9 cellular contexts compared by ENCODE assay signal in the genomic region with DNA sequence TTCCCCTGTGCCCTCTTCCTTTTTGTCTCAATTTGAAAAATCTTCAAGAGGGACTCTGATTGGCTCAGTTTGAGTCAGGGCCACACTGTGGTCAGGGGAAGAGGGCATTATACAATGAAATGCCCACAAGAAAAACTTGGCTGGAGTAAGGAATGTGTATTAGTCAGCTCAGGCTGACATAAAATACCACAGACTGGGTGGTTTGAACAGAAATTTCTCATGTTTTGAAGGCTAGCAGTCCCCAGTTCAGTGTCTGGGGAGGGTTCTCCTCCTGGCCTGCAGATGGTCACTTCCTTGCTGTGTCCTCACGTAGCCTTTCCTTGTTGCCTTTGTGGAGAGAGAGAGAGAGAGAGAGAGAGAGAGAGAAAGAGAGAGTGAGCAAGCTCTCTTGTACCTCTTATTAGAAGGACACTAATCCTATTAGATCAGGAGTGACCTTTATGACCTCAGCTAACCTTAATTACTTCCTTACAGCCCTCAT.
DNase-seq lines count a peak whose midpoint lies in the region; ATAC-seq, FAIRE-seq and TF ChIP-seq lines count a peak whose summit lies in the region.
"Had no signal": no experiment of that assay in that cellular context is flagged by ENCODE, and none has a peak within 500 bp of the region (broad histone marks: within the 10 kb centered on the region; RNA-seq: fewer than 3 reads in every experiment).

No MANE protein-coding gene starts in this region.

- in situ Hi-C loops in brain microvascular endothelial cell (cut with HindIII; ENCODE audit: low pct_ligation_motif_present, low sequenced_read_pairs), result no loop called here

- peak; percentile 10 for DNase-seq in HTR-8/SVneo (ENCODE audit: insufficient read length, low spot score)
- DNase-seq in brain microvascular endothelial cell, result peak; percentile 94
- DNase-seq in hepatic stellate cell (ENCODE audit: low spot score), result peak; percentile 37
- peak; percentile 88 for DNase-seq in urothelium cell line (ENCODE audit: low spot score)
- DNase-seq in stimulated activated CD8-positive, alpha-beta memory T cell treated with anti-CD3 and anti-CD28 coated beads, Interleukin-4, amount 100 ng/mL, for 48 hours, result no peak
- no peak for DNase-seq in DMS53 (lab: John Stamatoyannopoulos, UW)
- DNase-seq: activated CD8-positive, alpha-beta memory T cell treated with anti-CD3 and anti-CD28 coated beads, Interleukin-2, amount 50 U/mL, for 48 hours; NCI-H1694 treated with DMSO at 0.1 percent for 48 hours had no signal

- no peak overlapping the region for H3K4me3 ChIP-seq in brain microvascular endothelial cell (ENCODE audit: low read depth, low read length)

- no peaks in the 10 kb centered on the region for H3K27me3 ChIP-seq in brain microvascular endothelial cell (replicated peaks)

- FAIRE-seq in HTR-8/SVneo (lab: Jason Lieb, UNC) (no peak), urothelium cell line (lab: Jason Lieb, UNC) (peak; percentile 94)

- peak overlapping the region; percentile 85 for H3K27ac ChIP-seq in brain microvascular endothelial cell

- no peak for TF ChIP-seq CTCF in brain microvascular endothelial cell (IDR thresholded peaks at IDR 0.05; ENCODE audit: low read depth, low read length, missing control alignments)

- no peak for ATAC-seq in HG02938 (IDR thresholded peaks at IDR 0.05; ENCODE audit: unreplicated experiment)

- H3K36me3 ChIP-seq in brain microvascular endothelial cell (replicated peaks), result no peaks in the 10 kb centered on the region

Comparison
In these comparisons a context has a peak if more than half of its experiments do, and no peak if none do; other contexts are left out.
1. DNase-seq: peak in HTR-8/SVneo (single experiment), brain microvascular endothelial cell (single experiment), hepatic stellate cell (single experiment) and urothelium cell line (single experiment); none in stimulated activated CD8-positive, alpha-beta memory T cell treated with anti-CD3 and anti-CD28 coated beads, Interleukin-4, amount 100 ng/mL, for 48 hours (single experiment) and DMS53 (single experiment).